Comparison of ENCODE assay signal across 8 cellular contexts in genomic region chr17:28570716-28571254, GRCh38. TPM values are rescaled to one million over a fixed set of nuclear protein-coding genes. Genes with fewer than 3 reads are reported as not detected.
A peak's percentile ranks its signal among the peaks of the same experiment; 100 is the strongest.
DNase-seq lines count a peak whose midpoint lies in the region; ATAC-seq and TF ChIP-seq lines count a peak whose summit lies in the region.

No MANE protein-coding gene starts in this region.

- peaks cover 7% of the 10 kb centered on the region for H3K36me3 ChIP-seq in GM06990 (ENCODE audit: control insufficient read depth, insufficient read depth, low read length)
- H3K36me3 ChIP-seq in H7 (replicated peaks; ENCODE audit: control insufficient read depth, insufficient read depth, low read length): peaks cover 6% of the 10 kb centered on the region
- no peaks in the 10 kb centered on the region for H3K36me3 ChIP-seq in ectodermal cell (ENCODE audit: control insufficient read depth, insufficient read depth, low read length)
- H3K36me3 ChIP-seq in mucosa of descending colon (ENCODE audit: low read depth): no peaks in the 10 kb centered on the region

- no peak for TF ChIP-seq CTCF in GM06990 (IDR thresholded peaks at IDR 0.05; ENCODE audit: insufficient read depth, low read length, poor library complexity, severe bottlenecking)
- TF ChIP-seq CTCF in mucosa of descending colon (IDR thresholded peaks at IDR 0.05): no peak

- WGBS in ectodermal cell, 2 experiments: 1 to 2% methylated on average over 30 of the region's 30 CpGs

- H3K4me1 ChIP-seq in ectodermal cell (ENCODE audit: control insufficient read depth, insufficient read depth, low read length) (no peaks in the 10 kb centered on the region), mucosa of descending colon (ENCODE audit: low read depth) (peaks cover 22% of the 10 kb centered on the region)

- ATAC-seq in mucosa of descending colon: peak; percentile 64
- no peak for ATAC-seq in HG03457 (IDR thresholded peaks at IDR 0.05; ENCODE audit: unreplicated experiment)

- H3K9me3 ChIP-seq in ectodermal cell (ENCODE audit: control insufficient read depth, low read length): no peaks in the 10 kb centered on the region
- no peaks in the 10 kb centered on the region for H3K9me3 ChIP-seq in mucosa of descending colon

- intact Hi-C loops in mucosa of descending colon (cut with DNase I, micrococcal nuclease): no loop called here

- DNase-seq in GM06990 (ENCODE audit: extremely low read depth, insufficient read length): peak; percentile 67
- peak; percentile 78 for DNase-seq in H7
- DNase-seq in NCI-H1048 (lab: John Stamatoyannopoulos, UW): peak; percentile 29
- DNase-seq in activated CD4-positive, alpha-beta T cell treated with anti-CD3 and anti-CD28 coated beads for 48 hours: peak; percentile 65
- DNase-seq in mucosa of descending colon: peak; percentile 62 to 75 (median 62)

- H3K4me3 ChIP-seq in GM06990 (replicated peaks; ENCODE audit: low read depth, low read length) (peak overlapping the region; percentile 96), H7 (ENCODE audit: insufficient read depth, low read depth, low read length) (peak overlapping the region; percentile 92), ectodermal cell (ENCODE audit: insufficient read depth, low read depth, low read length) (peak overlapping the region; percentile 96), mucosa of descending colon (peak overlapping the region; percentile 96)

- no peaks in the 10 kb centered on the region for H3K27me3 ChIP-seq in GM06990 (replicated peaks; ENCODE audit: control insufficient read depth, insufficient read depth, low read length)
- H3K27me3 ChIP-seq in H7 (ENCODE audit: control insufficient read depth, insufficient read depth, low read length): peaks cover 3% of the 10 kb centered on the region; the same call in 1 of the 2 replicates
- H3K27me3 ChIP-seq in ectodermal cell (ENCODE audit: control insufficient read depth, insufficient read depth, low read length, poor library complexity, severe bottlenecking): peaks cover 22% of the 10 kb centered on the region

- H3K27ac ChIP-seq in ectodermal cell (ENCODE audit: insufficient read depth, low read depth, low read length, poor library complexity, severe bottlenecking) (no peak overlapping the region), temporal lobe (ENCODE audit: low read depth, low read length) (peak overlapping the region; percentile 59)

RNA-seq across cellular contexts. Expression of gene PIGS, which starts 0.5 kb away (rescaled TPM):
- 41.8 and 48.4 TPM in 2 replicates for total RNA-seq in H7 (2014; rRNA removed; shearing (Covaris generic))
- 47.0 TPM for polyA plus RNA-seq in ectodermal cell (2013, experiment 1 of 4)
- 50.9 TPM for polyA plus RNA-seq in ectodermal cell (2013, experiment 2 of 4)
- polyA plus RNA-seq in ectodermal cell (2013, experiment 3 of 4): 51.5 TPM
- polyA plus RNA-seq in ectodermal cell (2013, experiment 4 of 4): 56.8 TPM
- total RNA-seq in mucosa of descending colon (100 to 1,000 TPM in 1 of 3 donors, 10 to 100 TPM in 2; 52.2 to 100 (median 88.5) TPM), temporal lobe (17.2 TPM)

RNA-seq across cellular contexts. Expression of gene ALDOC, which starts 5.9 kb away (rescaled TPM):
- total RNA-seq in H7 (2014; rRNA removed; shearing (Covaris generic)): 69.9 and 117 TPM in 2 replicates
- polyA plus RNA-seq in ectodermal cell (2013, experiment 1 of 4): 11.0 TPM
- polyA plus RNA-seq in ectodermal cell (2013, experiment 2 of 4): 10.5 TPM
- polyA plus RNA-seq in ectodermal cell (2013, experiment 3 of 4): 10.9 TPM
- polyA plus RNA-seq in ectodermal cell (2013, experiment 4 of 4): 11.3 TPM
- total RNA-seq in mucosa of descending colon (10 to 100 TPM; 15.3 to 25.4 (median 19.7) TPM), temporal lobe (56.8 TPM)

RNA-seq across cellular contexts. Expression of gene UNC119, which starts 18.4 kb away (rescaled TPM):
- total RNA-seq in H7 (2014; rRNA removed; shearing (Covaris generic)): 87.6 and 96.3 TPM in 2 replicates
- 80.1 TPM for polyA plus RNA-seq in ectodermal cell (2013, experiment 1 of 4)
- 75.4 TPM for polyA plus RNA-seq in ectodermal cell (2013, experiment 2 of 4)
- polyA plus RNA-seq in ectodermal cell (2013, experiment 3 of 4): 62.4 TPM
- polyA plus RNA-seq in ectodermal cell (2013, experiment 4 of 4): 76.0 TPM
- total RNA-seq in mucosa of descending colon (10 to 100 TPM; 20.5 to 32.3 (median 23.2) TPM), temporal lobe (31.5 TPM)

RNA-seq across cellular contexts. Expression of gene SPAG5, which starts 28.0 kb away (rescaled TPM):
- total RNA-seq in H7 (2014; rRNA removed; shearing (Covaris generic)): 153 and 166 TPM in 2 replicates
- polyA plus RNA-seq in ectodermal cell (2013, experiment 1 of 4): 133 TPM
- polyA plus RNA-seq in ectodermal cell (2013, experiment 2 of 4): 122 TPM
- 98.1 TPM for polyA plus RNA-seq in ectodermal cell (2013, experiment 3 of 4)
- polyA plus RNA-seq in ectodermal cell (2013, experiment 4 of 4): 109 TPM
- total RNA-seq in mucosa of descending colon (10 to 100 TPM in 2 of 3 donors, 1 to 10 TPM in 1; 7.2 to 30.3 (median 15.1) TPM), temporal lobe (4.2 TPM)

RNA-seq across cellular contexts. Expression of gene RSKR, which starts 43.2 kb away (rescaled TPM):
- total RNA-seq in H7 (2014; rRNA removed; shearing (Covaris generic)): 12.2 and 14.7 TPM in 2 replicates
- 27.0 TPM for polyA plus RNA-seq in ectodermal cell (2013, experiment 1 of 4)
- polyA plus RNA-seq in ectodermal cell (2013, experiment 2 of 4): 25.7 TPM
- polyA plus RNA-seq in ectodermal cell (2013, experiment 3 of 4): 17.8 TPM
- polyA plus RNA-seq in ectodermal cell (2013, experiment 4 of 4): 25.5 TPM
- total RNA-seq in mucosa of descending colon: 10 to 100 TPM; 10.0 to 15.1 (median 11.1) TPM
- 14.8 TPM for total RNA-seq in temporal lobe
